Comparison of ENCODE assay signal across 1 cellular context in genomic region chr17:81474958-81475357, GRCh38.
TF ChIP-seq lines count a peak whose summit lies in the region.

No MANE protein-coding gene starts in this region.

TF ChIP-seq in IMR-90, 13 proteins besides CTCF, POLR2A, EP300 and RAD21:
- TF ChIP-seq SMC3 (IDR thresholded peaks at IDR 0.05; ENCODE audit: low read depth, low read length), result no peak
- no peak for TF ChIP-seq ELK1 (IDR thresholded peaks at IDR 0.05; ENCODE audit: borderline replicate concordance, low read depth, low read length)
- no peak for TF ChIP-seq CEBPB (IDR thresholded peaks at IDR 0.05; ENCODE audit: low read depth, low read length)
